Comparison of ENCODE assay signal across 8 cellular contexts in the genomic region with DNA sequence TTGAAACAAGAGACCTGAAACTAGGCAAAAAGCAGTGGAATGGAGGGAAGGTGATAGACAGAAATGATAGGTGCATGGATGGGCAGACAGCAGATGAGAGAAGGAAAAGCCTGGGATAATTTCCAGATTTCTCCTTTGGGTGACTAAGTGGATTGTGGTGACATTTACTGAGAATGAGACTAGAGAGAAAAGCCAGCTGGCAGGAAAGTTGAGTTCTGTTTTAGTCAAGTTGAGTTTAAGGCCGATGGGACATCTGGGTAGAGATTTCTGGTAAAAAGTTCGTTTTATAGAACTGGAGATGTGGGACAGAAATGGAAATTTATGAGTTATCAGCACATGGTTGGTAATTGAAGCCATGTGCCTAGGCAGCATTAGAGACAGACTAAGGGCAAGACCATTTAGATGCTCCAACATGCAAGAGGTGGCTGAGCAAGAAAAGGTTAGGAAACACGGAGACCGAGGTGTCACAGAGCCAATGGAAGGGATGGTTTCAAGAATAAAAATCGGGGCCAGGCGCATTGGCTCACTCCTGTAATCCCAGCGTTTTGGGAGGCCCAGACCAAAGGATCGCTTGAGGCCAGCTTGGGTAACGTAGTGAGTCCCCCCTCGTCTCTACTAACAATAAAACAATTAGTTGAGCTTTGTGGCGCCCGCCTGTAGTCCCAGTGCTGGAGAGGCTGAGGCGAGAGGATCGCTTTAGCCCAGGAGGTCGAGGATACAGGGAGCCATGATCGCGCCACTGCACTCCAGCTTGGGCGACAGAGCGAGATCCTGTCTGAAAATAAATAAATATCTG. TPM values are rescaled to one million over a fixed set of nuclear protein-coding genes. Genes with fewer than 3 reads are reported as not detected.
DNase-seq lines count a peak whose midpoint lies in the region; ATAC-seq and TF ChIP-seq lines count a peak whose summit lies in the region.

No MANE protein-coding gene starts in this region.

- no peaks in the 10 kb centered on the region for H3K36me3 ChIP-seq in tibial artery
- H3K36me3 ChIP-seq in body of pancreas (replicated peaks in 1 of 2; ENCODE audit: insufficient read depth in 1 of 2, low read depth in 2 of 2), result no peaks in the 10 kb centered on the region

- peaks cover 30% of the 10 kb centered on the region for H3K4me1 Mint-ChIP-seq in activated T-cell treated with anti-CD3 and anti-CD28 coated beads, Interleukin-2, amount 50 U/mL, for 72 hours (ENCODE audit: low read depth)
- H3K4me1 Mint-ChIP-seq in activated T-helper 17 cell treated with anti-CD3 and anti-CD28 coated beads, Interleukin-2, amount 50 U/mL, for 72 hours, result peaks cover 13% of the 10 kb centered on the region
- H3K4me1 Mint-ChIP-seq in immature natural killer cell, result peaks cover 13 to 17% of the 10 kb centered on the region in 2 donors

- no peaks in the 10 kb centered on the region for H3K9me3 ChIP-seq in tibial artery
- H3K9me3 ChIP-seq in body of pancreas, result no peaks in the 10 kb centered on the region

- H3K27ac Mint-ChIP-seq in activated T-cell treated with anti-CD3 and anti-CD28 coated beads, Interleukin-2, amount 50 U/mL, for 72 hours, result peak overlapping the region; percentile 43
- peak overlapping the region; percentile 61 for H3K27ac Mint-ChIP-seq in activated T-helper 17 cell treated with anti-CD3 and anti-CD28 coated beads, Interleukin-2, amount 50 U/mL, for 72 hours
- H3K27ac Mint-ChIP-seq in immature natural killer cell, result peak overlapping the region in 1 of 6 donors; percentile 4

- TF ChIP-seq POLR2A in body of pancreas (IDR thresholded peaks at IDR 0.05), result no peak

- peak overlapping the region; percentile 95 to 98 for H3K27ac ChIP-seq in tibial artery
- H3K27ac ChIP-seq in body of pancreas, result no peak overlapping the region

- H3K27me3 ChIP-seq in tibial artery, result no peaks in the 10 kb centered on the region
- H3K27me3 ChIP-seq in body of pancreas, result no peaks in the 10 kb centered on the region

- peaks cover 0 to 16% (median 2%) of the 10 kb centered on the region in 4 donors for H3K4me1 ChIP-seq in tibial artery
- H3K4me1 ChIP-seq in body of pancreas, result peaks cover 22% of the 10 kb centered on the region

- ATAC-seq in activated T-cell treated with anti-CD3 and anti-CD28 coated beads, Interleukin-2, amount 50 U/mL, for 72 hours (replicated peaks in 1 of 2), result no peak
- no peak for ATAC-seq in activated T-helper 17 cell treated with anti-CD3 and anti-CD28 coated beads, Interleukin-2, amount 50 U/mL, for 72 hours (replicated peaks)
- no peak for ATAC-seq in body of pancreas

- H3K4me3 ChIP-seq in tibial artery (peak overlapping the region; percentile 81 to 88), body of pancreas (no peak overlapping the region)

- H3K36me3 Mint-ChIP-seq in activated T-cell treated with anti-CD3 and anti-CD28 coated beads, Interleukin-2, amount 50 U/mL, for 72 hours (ENCODE audit: insufficient read depth in 2 of 2), result peaks cover 5 to 9% of the 10 kb centered on the region in 2 donors
- H3K36me3 Mint-ChIP-seq in activated T-helper 17 cell treated with anti-CD3 and anti-CD28 coated beads, Interleukin-2, amount 50 U/mL, for 72 hours (ENCODE audit: low read depth), result peaks cover 7% of the 10 kb centered on the region
- H3K36me3 Mint-ChIP-seq in immature natural killer cell, result peaks cover 0 to 3% (median 3%) of the 10 kb centered on the region in 3 donors

- DNase-seq in activated T-cell treated with anti-CD3 and anti-CD28 coated beads, Interleukin-2, amount 50 U/mL, for 72 hours, result no peak
- no peak for DNase-seq in activated T-cell treated with anti-CD3 and anti-CD28 coated beads, Interleukin-2, amount 50 U/mL, for 1 hour
- DNase-seq in immature natural killer cell (no peak), tibial artery (no peak), NCI-H1436 treated with DMSO at 0.1 percent for 48 hours (lab: John Stamatoyannopoulos, UW) (no peak), NCI-H2196 treated with DMSO at 0.1 percent for 48 hours (lab: John Stamatoyannopoulos, UW; ENCODE audit: unreplicated experiment) (no peak), body of pancreas (no peak)

- H3K27me3 Mint-ChIP-seq in activated T-cell treated with anti-CD3 and anti-CD28 coated beads, Interleukin-2, amount 50 U/mL, for 72 hours (ENCODE audit: low read depth), result peaks cover 18% of the 10 kb centered on the region
- H3K27me3 Mint-ChIP-seq in activated T-helper 17 cell treated with anti-CD3 and anti-CD28 coated beads, Interleukin-2, amount 50 U/mL, for 72 hours, result no peaks in the 10 kb centered on the region
- H3K27me3 Mint-ChIP-seq in immature natural killer cell (ENCODE audit: low read depth in 3 of 3), result peaks cover 2 to 18% (median 14%) of the 10 kb centered on the region in 3 donors

- TF ChIP-seq CTCF in tibial artery (IDR thresholded peaks at IDR 0.05) (no peak), body of pancreas (IDR thresholded peaks at IDR 0.05) (no peak)

- H3K4me3 Mint-ChIP-seq in activated T-cell treated with anti-CD3 and anti-CD28 coated beads, Interleukin-2, amount 50 U/mL, for 72 hours, result peak overlapping the region; percentile 83 to 92
- peak overlapping the region; percentile 81 for H3K4me3 Mint-ChIP-seq in activated T-helper 17 cell treated with anti-CD3 and anti-CD28 coated beads, Interleukin-2, amount 50 U/mL, for 72 hours
- H3K4me3 Mint-ChIP-seq in immature natural killer cell, result peak overlapping the region; percentile 80 to 93 (median 86)

- 89 to 91% methylated on average over 19 of the region's 19 CpGs for WGBS in body of pancreas, 2 donors

- peaks cover 0 to 1% of the 10 kb centered on the region in 2 donors for H3K9me3 Mint-ChIP-seq in activated T-cell treated with anti-CD3 and anti-CD28 coated beads, Interleukin-2, amount 50 U/mL, for 72 hours
- H3K9me3 Mint-ChIP-seq in activated T-helper 17 cell treated with anti-CD3 and anti-CD28 coated beads, Interleukin-2, amount 50 U/mL, for 72 hours, result no peaks in the 10 kb centered on the region
- peaks cover 0 to 5% (median 2%) of the 10 kb centered on the region in 6 donors for H3K9me3 Mint-ChIP-seq in immature natural killer cell

- intact Hi-C loops in tibial artery (cut with DNase I; ENCODE audit: low total_unique reads), result no loop called here
- intact Hi-C loops in body of pancreas (cut with DNase I), result no loop called here

RNA-seq across cellular contexts. Expression of gene DGKH, which starts 9.6 kb away (rescaled TPM):
- 10 to 100 TPM; 15.3 to 19.2 TPM for total RNA-seq in activated T-cell treated with anti-CD3 and anti-CD28 coated beads, Interleukin-2, amount 50 U/mL, for 72 hours
- 10 to 100 TPM; 16.6 to 17.5 TPM for total RNA-seq in activated T-helper 17 cell treated with anti-CD3 and anti-CD28 coated beads, Interleukin-2, amount 50 U/mL, for 72 hours
- 1 to 10 TPM in 1 of 3 donors, under 1 TPM in 1, not detected in 1; 0.03 to 1.1 TPM for polyA plus RNA-seq in immature natural killer cell
- total RNA-seq in body of pancreas, result 1 to 10 TPM; 3.6 to 4.7 TPM

Comparison
In these comparisons a context has a peak if more than half of its experiments do, and no peak if none do; other contexts are left out.
1. H3K27ac ChIP-seq: peak in tibial artery (2 of 2); none in body of pancreas (0 of 4).
2. H3K4me3 ChIP-seq: peak in tibial artery (2 of 2); none in body of pancreas (0 of 2).
3. Peak in every context shown above with its lines, with median percentiles within 50 percentile points of each other: H3K4me3 Mint-ChIP-seq.